26 cellular contexts compared by ENCODE assay signal in genomic region chr16:3121843-3122467, GRCh38. TPM values are rescaled to one million over a fixed set of nuclear protein-coding genes. Genes with fewer than 3 reads are reported as not detected.
DNase-seq lines count a peak whose midpoint lies in the region; TF ChIP-seq lines count a peak whose summit lies in the region.
"Had no signal": no experiment of that assay in that cellular context is flagged by ENCODE, and none has a peak within 500 bp of the region (broad histone marks: within the 10 kb centered on the region; RNA-seq: fewer than 3 reads in every experiment).

No MANE protein-coding gene starts in this region.

- no peak overlapping the region for H3K27ac ChIP-seq in HEK293 (ENCODE audit: extremely low read depth, low read depth, low read length)
- H3K27ac ChIP-seq in SJCRH30, result peak overlapping the region; percentile 55
- no peak overlapping the region for H3K27ac ChIP-seq in Peyer's patch
- H3K27ac ChIP-seq: adrenal gland, colonic mucosa had no signal

- no peaks in the 10 kb centered on the region; the same call in 1 of the 2 replicates for H3K4me1 ChIP-seq in HEK293 (ENCODE audit: control insufficient read depth, insufficient read depth, low read length)
- H3K4me1 ChIP-seq in SJCRH30, result peaks cover 28% of the 10 kb centered on the region
- H3K4me1 ChIP-seq in Peyer's patch, result peaks cover 0 to 11% (median 2%) of the 10 kb centered on the region in 4 donors

- peak; percentile 56 for DNase-seq in NCI-H2029 (lab: John Stamatoyannopoulos, UW)
- DNase-seq in SJCRH30, result peak; percentile 95 to 96
- no peak for DNase-seq in neural crest cell (ENCODE audit: low read depth, low spot score)
- DNase-seq in Peyer's patch, result no peak
- no peak for DNase-seq in NCI-H2081 treated with DMSO at 0.1 percent for 48 hours (lab: John Stamatoyannopoulos, UW)
- DNase-seq in activated naive CD4-positive, alpha-beta T cell treated with anti-CD3 and anti-CD28 coated beads, Interleukin-2, amount 10 ng/mL, durations not matched to agents 7 days and 5 days, result no peak
- DNase-seq: activated CD4-positive, alpha-beta T cell treated with anti-CD3 and anti-CD28 coated beads, Interleukin-2, amount 50 U/mL, for 4 hours; activated CD8-positive, alpha-beta memory T cell treated with anti-CD3 and anti-CD28 coated beads, Interleukin-2, amount 50 U/mL, for 4 hours; activated effector memory CD4-positive, alpha-beta T cell treated with Interleukin-2 at 50 U/mL for 16 hours; colonic mucosa; H9; IMR-90; kidney; NCI-H1436 treated with DMSO at 0.1 percent for 48 hours; NCI-H510A treated with DMSO at 0.1 percent for 48 hours; retina; spleen; stimulated activated CD4-positive, alpha-beta T cell treated with anti-CD3 and anti-CD28 coated beads, Interleukin-4, amount 100 ng/mL, for 1 hour; stimulated activated naive CD4-positive, alpha-beta T cell treated with Interleukin-2 at 50 U/mL for 16 hours had no signal

- POLR2A ChIA-PET in HEK293 (lab: Yijun Ruan, JAX), result interaction anchor here (0.5 to 2.2 kb wide), 5 partner anchors 8 to 62 kb away, joined by 3 to 8 read pairs (median 6); partner anchors contain the start of gene ZNF213

- H3K27me3 Mint-ChIP-seq in neural crest cell (ENCODE audit: low read depth), result peaks cover 4% of the 10 kb centered on the region
- H3K27me3 Mint-ChIP-seq in activated naive CD4-positive, alpha-beta T cell treated with anti-CD3 and anti-CD28 coated beads, Interleukin-2, amount 10 ng/mL, durations not matched to agents 7 days and 5 days, result peaks cover 17% of the 10 kb centered on the region

- TF ChIP-seq CTCF in HEK293 (tag by site-specific recombination; IDR thresholded peaks at IDR 0.05) (no peak), neural crest cell (conservative IDR thresholded peaks at IDR 0.05) (no peak), Peyer's patch (IDR thresholded peaks at IDR 0.05) (no peak)

- H3K36me3 ChIP-seq in HEK293 (ENCODE audit: control insufficient read depth in 2 of 2, insufficient read depth in 1 of 2, low read length in 2 of 2) (peaks cover under 1 to 49% of the 10 kb centered on the region in 2 experiments; a peak in 2 of 3 replicates), SJCRH30 (peaks cover 20% of the 10 kb centered on the region), Peyer's patch (peaks cover 0 to 19% (median 0%) of the 10 kb centered on the region in 3 donors)
- H3K36me3 ChIP-seq: colonic mucosa had no signal

- peaks cover 29% of the 10 kb centered on the region for H3K4me1 Mint-ChIP-seq in neural crest cell
- H3K4me1 Mint-ChIP-seq in activated naive CD4-positive, alpha-beta T cell treated with anti-CD3 and anti-CD28 coated beads, Interleukin-2, amount 10 ng/mL, durations not matched to agents 7 days and 5 days, result peaks cover 36% of the 10 kb centered on the region

- H3K27me3 ChIP-seq in SJCRH30, result no peaks in the 10 kb centered on the region
- no peaks in the 10 kb centered on the region for H3K27me3 ChIP-seq in Peyer's patch
- H3K27me3 ChIP-seq: adrenal gland, colonic mucosa, spleen had no signal

- H3K4me3 Mint-ChIP-seq in neural crest cell, result peak overlapping the region; percentile 92
- H3K4me3 Mint-ChIP-seq in activated naive CD4-positive, alpha-beta T cell treated with anti-CD3 and anti-CD28 coated beads, Interleukin-2, amount 10 ng/mL, durations not matched to agents 7 days and 5 days, result no peak overlapping the region

- no peaks in the 10 kb centered on the region for H3K9me3 Mint-ChIP-seq in neural crest cell
- no peaks in the 10 kb centered on the region for H3K9me3 Mint-ChIP-seq in activated naive CD4-positive, alpha-beta T cell treated with anti-CD3 and anti-CD28 coated beads, Interleukin-2, amount 10 ng/mL, durations not matched to agents 7 days and 5 days
- H3K9me3 Mint-ChIP-seq: H9 had no signal

- CTCF ChIA-PET in HEK293 (lab: Yijun Ruan, JAX), result interaction anchor here (0.6 to 2.0 kb wide), 4 partner anchors 11 to 62 kb away, joined by 3 to 8 read pairs (median 6); no protein-coding TSS in a partner anchor
- CTCF ChIA-PET in activated naive CD4-positive, alpha-beta T cell treated with anti-CD3 and anti-CD28 coated beads, Interleukin-2, amount 10 ng/mL, durations not matched to agents 7 days and 5 days (lab: Charles Lee), result interaction anchor here (0.9 to 1.3 kb wide), 5 partner anchors 8 to 26 kb away, joined by 3 to 5 read pairs (median 4); partner anchors contain the start of gene ZNF213

- H3K27ac Mint-ChIP-seq in neural crest cell (ENCODE audit: unreplicated experiment), result no peak overlapping the region
- no peak overlapping the region for H3K27ac Mint-ChIP-seq in activated naive CD4-positive, alpha-beta T cell treated with anti-CD3 and anti-CD28 coated beads, Interleukin-2, amount 10 ng/mL, durations not matched to agents 7 days and 5 days

- no peak for TF ChIP-seq POLR2A in Peyer's patch (IDR thresholded peaks at IDR 0.05)

- H3K4me3 ChIP-seq in HEK293 (ENCODE audit: low read depth, low read length), result no peak overlapping the region
- no peak overlapping the region for H3K4me3 ChIP-seq in SJCRH30
- no peak overlapping the region for H3K4me3 ChIP-seq in Peyer's patch
- H3K4me3 ChIP-seq: adrenal gland, colonic mucosa, spleen had no signal

- no peaks in the 10 kb centered on the region for H3K9me3 ChIP-seq in HEK293 (ENCODE audit: control insufficient read depth, insufficient read depth, low read depth, low read length)
- H3K9me3 ChIP-seq in SJCRH30 (replicated peaks), result no peaks in the 10 kb centered on the region
- no peaks in the 10 kb centered on the region for H3K9me3 ChIP-seq in Peyer's patch
- H3K9me3 ChIP-seq: adrenal gland, colonic mucosa, spleen had no signal

- no peaks in the 10 kb centered on the region for H3K36me3 Mint-ChIP-seq in neural crest cell (ENCODE audit: low read depth)
- H3K36me3 Mint-ChIP-seq in activated naive CD4-positive, alpha-beta T cell treated with anti-CD3 and anti-CD28 coated beads, Interleukin-2, amount 10 ng/mL, durations not matched to agents 7 days and 5 days, result peaks cover 15% of the 10 kb centered on the region

TF ChIP-seq in HEK293, 187 proteins besides CTCF, POLR2A, EP300 and RAD21:
- TF ChIP-seq ZBTB48 (tag by site-specific recombination; IDR thresholded peaks at IDR 0.05) (no peak), TCF7L2 (IDR thresholded peaks at IDR 0.05; ENCODE audit: borderline replicate concordance, low read depth, low read length) (no peak), ZNF121 (tag by site-specific recombination; IDR thresholded peaks at IDR 0.05) (peak; percentile 64), WT1 (tag by site-specific recombination; IDR thresholded peaks at IDR 0.05) (no peak), SALL2 (tag by site-specific recombination; IDR thresholded peaks at IDR 0.05; ENCODE audit: borderline replicate concordance) (no peak)
TF ChIP-seq in HEK293: peak in this region for 1.

RNA-seq across cellular contexts. Expression of gene ZNF205, which starts 9.6 kb away (rescaled TPM):
- 12.9 and 13.7 TPM in 2 replicates for total RNA-seq in SJCRH30 (2014; rRNA removed; shearing (Covaris generic))
- total RNA-seq in neural crest cell (19.7 and 21.1 TPM in 2 replicates), Peyer's patch (10 to 100 TPM in 3 of 4 donors, 1 to 10 TPM in 1; 5.0 to 24.6 (median 16.2) TPM)

RNA-seq across cellular contexts. Expression of gene ZNF213, which starts 12.9 kb away (rescaled TPM):
- total RNA-seq in SJCRH30 (2014; rRNA removed; shearing (Covaris generic)), result 2.5 and 3.0 TPM in 2 replicates
- total RNA-seq in neural crest cell (14.9 and 15.9 TPM in 2 replicates), Peyer's patch (10 to 100 TPM; 14.9 to 40.6 (median 18.4) TPM)

RNA-seq across cellular contexts. Expression of gene ZSCAN10, which starts 22.9 kb away (rescaled TPM):
- 0.73 and 0.76 TPM in 2 replicates for total RNA-seq in SJCRH30 (2014; rRNA removed; shearing (Covaris generic))
- total RNA-seq in neural crest cell (not detected in 2 replicates), Peyer's patch (not detected)
- total RNA-seq: fibroblast of lung, glomerular endothelial cell, IMR-90, kidney, lung microvascular endothelial cell, osteocyte, RPMI7951 had no signal

RNA-seq across cellular contexts. Expression of gene IL32, which starts 56.5 kb away (rescaled TPM):
- total RNA-seq in SJCRH30 (2014; rRNA removed; shearing (Covaris generic)), result 158 and 177 TPM in 2 replicates
- total RNA-seq in neural crest cell (not detected in 2 replicates), Peyer's patch (100 to 1,000 TPM in 3 of 4 donors, 10 to 100 TPM in 1; 93.3 to 676 (median 590) TPM)

Comparison
In these comparisons a context has a peak if more than half of its experiments do, and no peak if none do; other contexts are left out.
1. DNase-seq: peak in NCI-H2029 (single experiment) and SJCRH30 (2 of 2); none in neural crest cell (single experiment), Peyer's patch (0 of 3), NCI-H2081 treated with DMSO at 0.1 percent for 48 hours (single experiment) and activated naive CD4-positive, alpha-beta T cell treated with anti-CD3 and anti-CD28 coated beads, Interleukin-2, amount 10 ng/mL, durations not matched to agents 7 days and 5 days (single experiment).